In the genomic region with DNA sequence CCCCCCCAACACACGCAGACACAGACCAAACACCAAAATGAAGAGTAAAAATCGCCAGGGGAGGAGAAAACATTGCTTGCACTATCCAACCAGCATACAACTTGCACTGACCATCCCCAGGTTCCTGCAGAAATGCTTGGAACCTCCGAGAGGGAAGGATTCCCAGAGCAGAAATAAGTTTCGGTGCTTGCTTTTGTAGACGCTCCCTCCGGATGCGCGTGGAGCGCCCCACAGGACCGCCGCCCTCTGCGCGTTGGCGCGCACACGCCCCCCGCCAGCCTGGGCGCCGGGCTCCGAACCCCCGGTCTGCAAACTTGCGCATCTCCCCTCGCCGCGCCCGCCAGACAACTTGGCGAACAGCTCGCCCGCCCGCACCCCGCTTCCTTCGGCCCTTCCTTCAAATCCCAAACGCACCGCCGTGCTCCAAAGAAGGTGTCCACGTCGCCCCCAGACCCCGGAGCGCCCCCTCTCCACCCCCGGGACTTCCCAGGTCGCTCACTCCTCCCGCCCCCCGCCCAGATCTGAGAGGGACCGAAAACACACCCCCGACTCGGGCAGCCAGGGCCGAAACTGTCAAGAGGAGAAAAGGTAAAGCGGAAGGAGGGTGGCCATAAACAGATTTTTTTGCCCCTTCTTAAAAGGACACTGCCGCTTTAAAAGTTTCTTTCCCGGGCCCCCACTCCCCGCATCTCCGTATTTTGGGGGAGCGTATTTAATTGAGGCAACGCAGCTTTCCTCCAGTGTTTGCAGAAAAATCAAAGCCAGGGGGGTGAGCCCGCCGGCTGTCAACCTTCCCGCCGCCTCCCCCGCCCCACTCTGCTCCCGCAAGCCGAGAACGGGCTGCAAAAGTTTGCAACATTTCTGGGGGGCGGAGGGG, we compare ENCODE assay signal across 9 cellular contexts. TPM values are rescaled to one million over a fixed set of nuclear protein-coding genes. Genes with fewer than 3 reads are reported as not detected.
DNase-seq lines count a peak whose midpoint lies in the region; ATAC-seq, FAIRE-seq and TF ChIP-seq lines count a peak whose summit lies in the region.
"Had no signal": no experiment of that assay in that cellular context is flagged by ENCODE, and none has a peak within 500 bp of the region (broad histone marks: within the 10 kb centered on the region; RNA-seq: fewer than 3 reads in every experiment).

No MANE protein-coding gene starts in this region.

- intact Hi-C loops in ascending aorta (cut with DNase I) (no loop called here), spleen (cut with DNase I; ENCODE audit: low total_unique reads) (no loop called here)

- H3K4me1 Mint-ChIP-seq in GM23338: peaks cover 25% of the 10 kb centered on the region

- CTCF ChIA-PET in A549 (lab: Yijun Ruan, JAX): interaction anchor here (0.6 to 4.1 kb wide), 3 partner anchors 12 to 609 kb away, joined by 3 to 15 read pairs (median 5); no protein-coding TSS in a partner anchor

- H3K9me3 ChIP-seq in A549 (no peaks in the 10 kb centered on the region), ascending aorta (no peaks in the 10 kb centered on the region), iPS-18a (ENCODE audit: control insufficient read depth, low read depth, low read length) (no peaks in the 10 kb centered on the region), spleen (no peaks in the 10 kb centered on the region)

- H3K36me3 Mint-ChIP-seq in GM23338 (ENCODE audit: low read depth): no peaks in the 10 kb centered on the region

- H3K36me3 ChIP-seq in GM23338 (ENCODE audit: insufficient read depth) (no peaks in the 10 kb centered on the region), ascending aorta (no peaks in the 10 kb centered on the region), iPS-18a (ENCODE audit: control insufficient read depth, low read depth, low read length) (no peaks in the 10 kb centered on the region), spleen (no peaks in the 10 kb centered on the region)

- FAIRE-seq in A549 (lab: Jason Lieb, UNC): no peak
- FAIRE-seq in GM19239 (lab: Jason Lieb, UNC): no peak
- FAIRE-seq: endometrium had no signal

- H3K4me2 ChIP-seq in A549 (peak overlapping the region; percentile 100), GM23338 (peak overlapping the region; percentile 98)

- DNase-seq in A549 (ENCODE audit: low read depth in 1 of 2, low spot score in 1 of 2): peak; percentile 15 to 19
- peak; percentile 51 for DNase-seq in GM23338 (ENCODE audit: low spot score)
- no peak for DNase-seq in ascending aorta (ENCODE audit: low spot score in 2 of 2)
- DNase-seq in spleen: no peak
- no peak for DNase-seq in ureter (ENCODE audit: low spot score)
- DNase-seq in GM19239 (ENCODE audit: insufficient read length, low spot score): no peak

- peak overlapping the region; percentile 84 for H3K4me3 Mint-ChIP-seq in GM23338

- no peak overlapping the region for H3K27ac Mint-ChIP-seq in GM23338

- POLR2A ChIA-PET in A549 (lab: Yijun Ruan, JAX): interaction anchor here (0.6 kb wide), 1 partner anchor 13 kb away, joined by 8 read pairs; no protein-coding TSS in a partner anchor

- no peak for TF ChIP-seq RAD21 in A549 (conservative IDR thresholded peaks at IDR 0.05 in 1 of 2, IDR thresholded peaks at IDR 0.05 in 1 of 2)

- H3K27ac ChIP-seq in A549: peak overlapping the region; percentile 60 to 88; a peak in 4 of 6 replicates
- H3K27ac ChIP-seq in GM23338 (ENCODE audit: low read depth): no peak overlapping the region
- no peak overlapping the region for H3K27ac ChIP-seq in ascending aorta
- no peak overlapping the region for H3K27ac ChIP-seq in iPS-18a (ENCODE audit: low read length)
- H3K27ac ChIP-seq in spleen: no peak overlapping the region

- H4K20me1 ChIP-seq in GM23338 (replicated peaks; ENCODE audit: insufficient read depth): no peaks in the 10 kb centered on the region

- TF ChIP-seq EP300 in A549 (IDR thresholded peaks at IDR 0.05): no peak

- no peaks in the 10 kb centered on the region for H3K9me2 ChIP-seq in GM23338 (ENCODE audit: insufficient read depth)

- peak overlapping the region; percentile 49; the same call in 1 of the 2 replicates for H2AFZ ChIP-seq in GM23338

- H3K27me3 ChIP-seq in GM23338 (ENCODE audit: insufficient read depth) (peaks cover 24% of the 10 kb centered on the region), ascending aorta (no peaks in the 10 kb centered on the region), iPS-18a (ENCODE audit: control insufficient read depth, insufficient read depth, low read length) (peaks cover 38% of the 10 kb centered on the region), spleen (replicated peaks in 1 of 7) (peaks cover 0 to 88% (median 20%) of the 10 kb centered on the region in 7 donors)

- peaks cover 38% of the 10 kb centered on the region for H3K79me2 ChIP-seq in GM23338 (replicated peaks; ENCODE audit: insufficient read depth)

- H3K4me3 ChIP-seq in A549: peak overlapping the region; percentile 90
- peak overlapping the region; percentile 92 for H3K4me3 ChIP-seq in GM23338
- peak overlapping the region; percentile 64 to 82 for H3K4me3 ChIP-seq in ascending aorta
- H3K4me3 ChIP-seq in iPS-18a (ENCODE audit: low read length): peak overlapping the region; percentile 70
- peak overlapping the region; percentile 41 to 72 (median 48) for H3K4me3 ChIP-seq in spleen

- TF ChIP-seq CTCF in A549 (IDR thresholded peaks at IDR 0.05) (no peak), GM23338 (conservative IDR thresholded peaks at IDR 0.05; ENCODE audit: low read depth in 2 of 2) (no peak), ascending aorta (IDR thresholded peaks at IDR 0.05) (no peak), spleen (IDR thresholded peaks at IDR 0.05 in 8 of 11, conservative IDR thresholded peaks at IDR 0.05 in 3 of 11) (no peak)

- peaks cover 18% of the 10 kb centered on the region for H3K27me3 Mint-ChIP-seq in GM23338 (ENCODE audit: insufficient read depth, low read depth, poor library complexity)

- ATAC-seq in A549 (peak; percentile 46 to 62; a peak in 5 of 6 replicates), GM23338 (peak; percentile 13), GM19324 (IDR thresholded peaks at IDR 0.05; ENCODE audit: low FRiP score, unreplicated experiment) (no peak)

- no peaks in the 10 kb centered on the region for H3F3A ChIP-seq in GM23338 (replicated peaks; ENCODE audit: low read depth)

- TF ChIP-seq POLR2A in A549 (IDR thresholded peaks at IDR 0.05; ENCODE audit: low read length): no peak
- no peak for TF ChIP-seq POLR2A in spleen (IDR thresholded peaks at IDR 0.05)

- WGBS in A549 (ENCODE audit: missing lambda C conversion rate): 1% methylated on average over 42 of the region's 63 CpGs
- 1 to 5% (median 1%) methylated on average over 53 to 63 of the region's 63 CpGs for WGBS in spleen, 5 donors

- H3K9me3 Mint-ChIP-seq in GM23338: no peaks in the 10 kb centered on the region; the same call in 2 of the 3 replicates

- no peak overlapping the region for H3K9ac ChIP-seq in iPS-18a (ENCODE audit: low read length)

- H3K4me1 ChIP-seq in A549: peaks cover 8% of the 10 kb centered on the region; the same call in 2 of the 3 replicates
- H3K4me1 ChIP-seq in GM23338 (ENCODE audit: insufficient read depth): peaks cover 36% of the 10 kb centered on the region
- H3K4me1 ChIP-seq in ascending aorta: peaks cover 0 to 9% of the 10 kb centered on the region in 2 donors
- peaks cover 20% of the 10 kb centered on the region for H3K4me1 ChIP-seq in iPS-18a (ENCODE audit: control insufficient read depth, low read depth, low read length)
- H3K4me1 ChIP-seq in spleen: peaks cover 0 to 34% (median 10%) of the 10 kb centered on the region in 6 donors

TF ChIP-seq in A549, 52 proteins besides CTCF, POLR2A, EP300 and RAD21 (continues in another document):
- TF ChIP-seq MAZ (IDR thresholded peaks at IDR 0.05; ENCODE audit: borderline replicate concordance, low read depth, low read length) (no peak), PHF8 (IDR thresholded peaks at IDR 0.05; ENCODE audit: borderline replicate concordance, low read depth) (no peak)
- TF ChIP-seq, protein P1, sequence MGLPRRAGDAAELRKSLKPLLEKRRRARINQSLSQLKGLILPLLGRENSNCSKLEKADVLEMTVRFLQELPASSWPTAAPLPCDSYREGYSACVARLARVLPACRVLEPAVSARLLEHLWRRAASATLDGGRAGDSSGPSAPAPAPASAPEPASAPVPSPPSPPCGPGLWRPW (IDR thresholded peaks at IDR 0.05): no peak
- TF ChIP-seq, protein P2, sequence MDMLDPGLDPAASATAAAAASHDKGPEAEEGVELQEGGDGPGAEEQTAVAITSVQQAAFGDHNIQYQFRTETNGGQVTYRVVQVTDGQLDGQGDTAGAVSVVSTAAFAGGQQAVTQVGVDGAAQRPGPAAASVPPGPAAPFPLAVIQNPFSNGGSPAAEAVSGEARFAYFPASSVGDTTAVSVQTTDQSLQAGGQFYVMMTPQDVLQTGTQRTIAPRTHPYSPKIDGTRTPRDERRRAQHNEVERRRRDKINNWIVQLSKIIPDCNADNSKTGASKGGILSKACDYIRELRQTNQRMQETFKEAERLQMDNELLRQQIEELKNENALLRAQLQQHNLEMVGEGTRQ (IDR thresholded peaks at IDR 0.05): no peak

TF ChIP-seq in GM23338, 12 proteins besides CTCF, POLR2A, EP300 and RAD21:
- TF ChIP-seq EZH2 (IDR thresholded peaks at IDR 0.05; ENCODE audit: low read depth, unreplicated experiment): no peak
- no peak for TF ChIP-seq POLR2AphosphoS5 (IDR thresholded peaks at IDR 0.05; ENCODE audit: low read depth)
- no peak for TF ChIP-seq STAT1 (IDR thresholded peaks at IDR 0.05; ENCODE audit: unreplicated experiment)
- no peak for TF ChIP-seq NANOG (IDR thresholded peaks at IDR 0.05; ENCODE audit: borderline replicate concordance)

RNA-seq across cellular contexts. Expression of a gene that starts 0.8 kb away (rescaled TPM):
- polyA plus RNA-seq in A549 (2011; rRNA removed) (1.5 and 2.2 TPM in 2 replicates), A549 (2017; fragmentation: RNase III; extraction: RNeasy Plus Mini Kit Qiagen cat#74134 plus additional on column Dnase treatment) (1.1 to 1.6 TPM (median 1.3 TPM) in 3 replicates), GM23338 (2016; fragmentation: Nextera tagmentation; extraction: Ambion mirVana) (5.1 and 8.2 TPM in 2 replicates), spleen (1 to 10 TPM; 1.3 to 1.7 (median 1.7) TPM)
- polyA plus RNA-seq in A549 (2012; cell fraction: cytosol; rRNA removed): 0.61 and 0.94 TPM in 2 replicates
- polyA plus RNA-seq in A549 (2012; cell fraction: nucleus; rRNA removed): 0.01 and 0.50 TPM in 2 replicates
- 4.5 and 4.7 TPM in 2 replicates for polyA minus RNA-seq in A549 (2011; rRNA and poly(A)+ RNA removed)
- 12.9 and 13.6 TPM in 2 replicates for total RNA-seq in GM23338 (2014; rRNA removed; shearing (Covaris generic))
- total RNA-seq in ascending aorta (5.7 TPM), spleen (10 to 100 TPM; 31.7 to 54.7 (median 32.9) TPM), ureter (44.9 TPM)

Comparison
In these comparisons a context has a peak if more than half of its experiments do, and no peak if none do; other contexts are left out.
1. DNase-seq: peak in A549 (2 of 2) and GM23338 (single experiment); none in ascending aorta (0 of 2), spleen (single experiment), ureter (single experiment) and GM19239 (single experiment).
2. H3K27ac ChIP-seq: peak in A549 (2 of 2); none in GM23338 (single experiment), ascending aorta (0 of 2), iPS-18a (single experiment) and spleen (0 of 8).
3. Peak in every context shown above with its lines, with median percentiles within 50 percentile points of each other: H3K4me3 ChIP-seq.